Comparison of ENCODE assay signal across 8 cellular contexts in the genomic region with DNA sequence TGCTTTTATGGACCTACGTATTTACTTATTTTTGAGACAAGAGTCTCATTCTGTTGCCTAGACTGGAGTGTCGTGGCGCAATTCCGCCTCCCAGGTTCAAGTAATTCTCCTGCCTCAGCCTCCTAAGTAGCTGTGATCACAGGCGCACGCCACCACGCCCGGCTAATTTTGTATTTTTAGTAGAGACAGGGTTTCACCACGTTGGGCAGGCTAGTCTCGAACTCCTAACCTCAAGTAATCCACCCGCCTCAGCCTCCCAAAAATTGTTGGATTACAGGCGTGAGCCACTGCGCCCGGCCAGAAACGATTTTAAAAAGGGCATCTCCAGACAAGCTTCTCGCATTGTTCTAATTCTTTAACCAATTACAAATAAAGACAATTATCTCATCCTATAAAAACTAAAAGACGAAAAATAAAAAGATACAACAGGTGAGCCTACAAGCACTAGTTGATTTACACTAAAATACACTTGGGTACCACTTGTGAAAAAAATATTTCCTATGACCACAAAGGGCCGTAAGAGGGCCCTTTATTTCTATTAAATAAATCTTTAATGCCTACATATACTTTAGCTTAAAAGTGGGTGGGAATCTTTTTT. TPM values are rescaled to one million over a fixed set of nuclear protein-coding genes. Genes with fewer than 3 reads are reported as not detected.
DNase-seq lines count a peak whose midpoint lies in the region; TF ChIP-seq lines count a peak whose summit lies in the region.

No MANE protein-coding gene starts in this region.

- peaks cover 47% of the 10 kb centered on the region for H3K4me1 Mint-ChIP-seq in T-helper 2 cell treated with Interferon-gamma antibody and Interleukin-4, amounts not matched to agents 5 μg/mL and 100 μg/mL, for 36 hours (ENCODE audit: low read depth)

- peak overlapping the region; percentile 76 for H3K4me2 ChIP-seq in fibroblast of lung (ENCODE audit: extremely low read depth, insufficient read depth, low read length)

- TF ChIP-seq CTCF in fibroblast of lung (conservative IDR thresholded peaks at IDR 0.05 in 1 of 2, IDR thresholded peaks at IDR 0.05 in 1 of 2; ENCODE audit: low read depth in 1 of 2, low read length in 2 of 2) (no peak), transverse colon (IDR thresholded peaks at IDR 0.05) (no peak)

- H3K36me3 ChIP-seq in SK-N-MC (ENCODE audit: insufficient read depth, low read length) (peaks cover 33% of the 10 kb centered on the region), fibroblast of lung (ENCODE audit: control insufficient read depth, insufficient read depth, low read length) (no peaks in the 10 kb centered on the region), rectal smooth muscle tissue (ENCODE audit: control insufficient read depth, insufficient read depth, low read length) (no peaks in the 10 kb centered on the region), transverse colon (no peaks in the 10 kb centered on the region)

- no peaks in the 10 kb centered on the region for H3K4me1 ChIP-seq in fibroblast of lung (ENCODE audit: control insufficient read depth, extremely low read depth, insufficient read depth, low read length)
- peaks cover 7% of the 10 kb centered on the region for H3K4me1 ChIP-seq in rectal smooth muscle tissue (ENCODE audit: control insufficient read depth, insufficient read depth, low read length)
- H3K4me1 ChIP-seq in transverse colon, result peaks cover 11 to 61% (median 34%) of the 10 kb centered on the region in 4 donors

- peak overlapping the region; percentile 100 for H3K27ac Mint-ChIP-seq in T-helper 2 cell treated with Interferon-gamma antibody and Interleukin-4, amounts not matched to agents 5 μg/mL and 100 μg/mL, for 36 hours

- no peak for TF ChIP-seq EP300 in transverse colon (IDR thresholded peaks at IDR 0.05; ENCODE audit: low read depth)

- TF ChIP-seq POLR2A in transverse colon (IDR thresholded peaks at IDR 0.05), result no peak

- H3K27me3 ChIP-seq in fibroblast of lung (ENCODE audit: control insufficient read depth, insufficient read depth, low read length) (no peaks in the 10 kb centered on the region), rectal smooth muscle tissue (ENCODE audit: control insufficient read depth, insufficient read depth, low read length) (no peaks in the 10 kb centered on the region), transverse colon (no peaks in the 10 kb centered on the region)

- H3K9me3 Mint-ChIP-seq in T-helper 2 cell treated with Interferon-gamma antibody and Interleukin-4, amounts not matched to agents 5 μg/mL and 100 μg/mL, for 36 hours, result no peaks in the 10 kb centered on the region

- H3K27ac ChIP-seq in SK-N-MC, result no peak overlapping the region
- no peak overlapping the region for H3K27ac ChIP-seq in fibroblast of lung (ENCODE audit: insufficient read depth, low read length)
- no peak overlapping the region for H3K27ac ChIP-seq in rectal smooth muscle tissue (ENCODE audit: low read depth, low read length)
- H3K27ac ChIP-seq in transverse colon, result peak overlapping the region in 1 of 4 donors; percentile 94

- no peak for DNase-seq in T-helper 2 cell treated with Interferon-gamma antibody and Interleukin-4, amounts not matched to agents 5 μg/mL and 100 μg/mL, for 36 hours (ENCODE audit: low spot score)
- DNase-seq in T-helper 2 cell, result no peak
- no peak for DNase-seq in SK-N-MC (ENCODE audit: low read depth, low spot score)
- DNase-seq in fibroblast of lung (ENCODE audit: low read depth in 2 of 2), result no peak
- DNase-seq in middle frontal gyrus (ENCODE audit: extremely low spot score, low spot score), result no peak
- no peak for DNase-seq in SIG-M5 treated with dmso at 0.1 percent for 504 hours (lab: John Stamatoyannopoulos, UW; ENCODE audit: unreplicated experiment)
- no peak for DNase-seq in transverse colon

- peaks cover 73% of the 10 kb centered on the region for H3K79me2 ChIP-seq in fibroblast of lung (ENCODE audit: control insufficient read depth, insufficient read depth, low read length)

- intact Hi-C loops in transverse colon (cut with DNase I; ENCODE audit: low total_unique reads), result no loop called here

- H3K9me3 ChIP-seq in SK-N-MC (ENCODE audit: low read depth, low read length) (no peaks in the 10 kb centered on the region), fibroblast of lung (ENCODE audit: control insufficient read depth, insufficient read depth, low read depth, low read length) (no peaks in the 10 kb centered on the region), transverse colon (no peaks in the 10 kb centered on the region)

- H3K9ac ChIP-seq in SK-N-MC (ENCODE audit: insufficient read length), result peak overlapping the region; percentile 100
- no peak overlapping the region for H3K9ac ChIP-seq in fibroblast of lung (ENCODE audit: insufficient read depth, low read length)
- H3K9ac ChIP-seq in rectal smooth muscle tissue (ENCODE audit: low read length), result no peak overlapping the region

- H2AFZ ChIP-seq in fibroblast of lung (ENCODE audit: low read length), result no peak overlapping the region

- no peaks in the 10 kb centered on the region for H3K27me3 Mint-ChIP-seq in T-helper 2 cell treated with Interferon-gamma antibody and Interleukin-4, amounts not matched to agents 5 μg/mL and 100 μg/mL, for 36 hours (ENCODE audit: low read depth)

- H3K36me3 Mint-ChIP-seq in T-helper 2 cell treated with Interferon-gamma antibody and Interleukin-4, amounts not matched to agents 5 μg/mL and 100 μg/mL, for 36 hours (ENCODE audit: low read depth), result peaks cover 24% of the 10 kb centered on the region

- H3K4me3 Mint-ChIP-seq in T-helper 2 cell treated with Interferon-gamma antibody and Interleukin-4, amounts not matched to agents 5 μg/mL and 100 μg/mL, for 36 hours, result peak overlapping the region; percentile 100

- in situ Hi-C loops in transverse colon (cut with MboI; ENCODE audit: low pct_ligation_motif_present in 1 of 4, low pct_unique_long_range_greater_than_20kb in 1 of 4, low sequenced_read_pairs in 3 of 4), result no loop called here

- H3K4me3 ChIP-seq in SK-N-MC, result peak overlapping the region; percentile 98
- H3K4me3 ChIP-seq in fibroblast of lung (replicated peaks in 1 of 4; ENCODE audit: control extremely low read depth in 1 of 4, insufficient read depth in 1 of 4, low read depth in 3 of 4, low read length in 4 of 4), result peak overlapping the region; percentile 27 to 97 (median 88)
- H3K4me3 ChIP-seq in rectal smooth muscle tissue (ENCODE audit: low read length), result peak overlapping the region; percentile 9
- peak overlapping the region in 2 of 4 donors; percentile 85 to 90 for H3K4me3 ChIP-seq in transverse colon

- WGBS in transverse colon (ENCODE audit: low coverage in 1 of 2), 2 donors, result 86 to 88% methylated on average over 12 to 18 of the region's 18 CpGs

- peaks cover 12% of the 10 kb centered on the region for H4K20me1 ChIP-seq in fibroblast of lung (ENCODE audit: control insufficient read depth, extremely low read depth, insufficient read depth, low read length)

RNA-seq across cellular contexts. Expression of gene TRA2A, which starts 2.4 kb away (rescaled TPM):
- 17.2 and 30.4 TPM in 2 replicates for total RNA-seq in fibroblast of lung
- polyA plus RNA-seq in fibroblast of lung, result 57.9 and 85.7 TPM in 2 replicates
- polyA plus RNA-seq in fibroblast of lung (2012), result 50.9 and 57.5 TPM in 2 replicates
- polyA minus RNA-seq in fibroblast of lung (ENCODE audit: low replicate concordance), result 20.7 and 40.0 TPM in 2 replicates
- total RNA-seq in transverse colon, result 100 to 1,000 TPM in 2 of 4 donors, 10 to 100 TPM in 2; 31.7 to 199 (median 111) TPM

RNA-seq across cellular contexts. Expression of gene IGF2BP3, which starts 59.1 kb away (rescaled TPM):
- total RNA-seq in fibroblast of lung (1.5 and 4.3 TPM in 2 replicates), transverse colon (under 1 TPM in 2 of 4 donors, not detected in 2; 0.41 to 0.64 TPM)
- polyA plus RNA-seq in fibroblast of lung, result 11.2 and 21.6 TPM in 2 replicates
- 5.8 and 11.6 TPM in 2 replicates for polyA plus RNA-seq in fibroblast of lung (2012)
- polyA minus RNA-seq in fibroblast of lung (ENCODE audit: low replicate concordance), result 7.8 and 23.9 TPM in 2 replicates
